19 cellular contexts compared by ENCODE assay signal in genomic region chr1:61993331-61993961, GRCh38.
DNase-seq lines count a peak whose midpoint lies in the region; ATAC-seq, FAIRE-seq and TF ChIP-seq lines count a peak whose summit lies in the region.
"Had no signal": no experiment of that assay in that cellular context is flagged by ENCODE, and none has a peak within 500 bp of the region (broad histone marks: within the 10 kb centered on the region; RNA-seq: fewer than 3 reads in every experiment).

No MANE protein-coding gene starts in this region.

- no peak overlapping the region for H3K27ac Mint-ChIP-seq in natural killer cell treated with Interleukin-12 subunit alpha and Interleukin-12 subunit beta and Interleukin-15 and Interleukin-18, amount 100 ng/mL, for 72 hours
- H3K27ac Mint-ChIP-seq in activated CD4-positive, alpha-beta T cell treated with anti-CD3 and anti-CD28 coated beads, Interleukin-2, amount 10 ng/mL, durations not matched to agents 24 days and 14 days: no peak overlapping the region
- H3K27ac Mint-ChIP-seq: activated naive CD4-positive, alpha-beta T cell treated with anti-CD3 and anti-CD28 coated beads, Interleukin-2, amount 10 ng/mL, durations not matched to agents 7 days and 5 days had no signal

- no peak overlapping the region for H2AFZ ChIP-seq in keratinocyte (ENCODE audit: control insufficient read depth, low read length)

- in situ Hi-C loops in brain microvascular endothelial cell (cut with HindIII; ENCODE audit: low pct_ligation_motif_present, low sequenced_read_pairs): no loop called here

- no peak for ATAC-seq in natural killer cell treated with Interleukin-12 subunit alpha and Interleukin-12 subunit beta and Interleukin-15 and Interleukin-18, amount 100 ng/mL, for 72 hours
- ATAC-seq in GM19463 (IDR thresholded peaks at IDR 0.05; ENCODE audit: unreplicated experiment): no peak
- ATAC-seq: A549, body of pancreas, heart left ventricle, Panc1 had no signal

- H3K27ac ChIP-seq in brain microvascular endothelial cell: no peak overlapping the region
- H3K27ac ChIP-seq in keratinocyte (ENCODE audit: control insufficient read depth, insufficient read depth, low read length): peak overlapping the region; percentile 45
- H3K27ac ChIP-seq: A549, body of pancreas, C4-2B, heart left ventricle, sigmoid colon had no signal

- no peaks in the 10 kb centered on the region for H3K9me3 Mint-ChIP-seq in natural killer cell treated with Interleukin-12 subunit alpha and Interleukin-12 subunit beta and Interleukin-15 and Interleukin-18, amount 100 ng/mL, for 72 hours
- no peaks in the 10 kb centered on the region for H3K9me3 Mint-ChIP-seq in activated CD4-positive, alpha-beta T cell treated with anti-CD3 and anti-CD28 coated beads, Interleukin-2, amount 10 ng/mL, durations not matched to agents 24 days and 14 days
- H3K9me3 Mint-ChIP-seq: activated naive CD4-positive, alpha-beta T cell treated with anti-CD3 and anti-CD28 coated beads, Interleukin-2, amount 10 ng/mL, durations not matched to agents 7 days and 5 days had no signal

- H3K27me3 Mint-ChIP-seq in natural killer cell treated with Interleukin-12 subunit alpha and Interleukin-12 subunit beta and Interleukin-15 and Interleukin-18, amount 100 ng/mL, for 72 hours: no peaks in the 10 kb centered on the region
- H3K27me3 Mint-ChIP-seq in activated CD4-positive, alpha-beta T cell treated with anti-CD3 and anti-CD28 coated beads, Interleukin-2, amount 10 ng/mL, durations not matched to agents 24 days and 14 days: no peaks in the 10 kb centered on the region
- H3K27me3 Mint-ChIP-seq: activated naive CD4-positive, alpha-beta T cell treated with anti-CD3 and anti-CD28 coated beads, Interleukin-2, amount 10 ng/mL, durations not matched to agents 7 days and 5 days had no signal

- DNase-seq in COR-L47 (lab: John Stamatoyannopoulos, UW): peak; percentile 19
- DNase-seq in NCI-H460 (ENCODE audit: extremely low read depth, low read depth): peak; percentile 7
- DNase-seq in brain microvascular endothelial cell: peak; percentile 17
- peak; percentile 94 for DNase-seq in keratinocyte (ENCODE audit: low read depth, low spot score)
- no peak for DNase-seq in natural killer cell treated with Interleukin-12 subunit alpha and Interleukin-12 subunit beta and Interleukin-15 and Interleukin-18, amount 100 ng/mL, for 72 hours (ENCODE audit: low spot score)
- no peak for DNase-seq in DMS 273 (lab: John Stamatoyannopoulos, UW; ENCODE audit: unreplicated experiment)
- DNase-seq in activated CD4-positive, alpha-beta T cell treated with anti-CD3 and anti-CD28 coated beads, Interleukin-2, amount 10 ng/mL, durations not matched to agents 24 days and 14 days: no peak
- DNase-seq: activated naive CD4-positive, alpha-beta T cell treated with anti-CD3 and anti-CD28 coated beads, Interleukin-2, amount 10 ng/mL, durations not matched to agents 7 days and 5 days; body of pancreas; heart left ventricle; MV-4-11; NCI-H2081; sigmoid colon had no signal

- FAIRE-seq in keratinocyte (lab: Jason Lieb, UNC): peak; percentile 100
- FAIRE-seq: A549, TTC549, urothelium cell line had no signal

- no peaks in the 10 kb centered on the region for H3K79me2 ChIP-seq in keratinocyte (ENCODE audit: control insufficient read depth, insufficient read depth, low read length)

- no peaks in the 10 kb centered on the region for H3K9me3 ChIP-seq in keratinocyte (ENCODE audit: control insufficient read depth, low read depth, low read length)
- H3K9me3 ChIP-seq: A549, body of pancreas, heart left ventricle, sigmoid colon had no signal

- H3K4me2 ChIP-seq in keratinocyte (ENCODE audit: control insufficient read depth, extremely low read depth, insufficient read depth, low read depth, low read length): peak overlapping the region; percentile 51
- H3K4me2 ChIP-seq: A549 had no signal

- no peak for TF ChIP-seq CTCF in brain microvascular endothelial cell (IDR thresholded peaks at IDR 0.05; ENCODE audit: low read depth, low read length, missing control alignments)
- no peak for TF ChIP-seq CTCF in keratinocyte (optimal IDR thresholded peaks at IDR 0.05 in 1 of 3, IDR thresholded peaks at IDR 0.05 in 1 of 3, conservative IDR thresholded peaks at IDR 0.05 in 1 of 3; ENCODE audit: extremely low read depth in 1 of 3, insufficient read depth in 2 of 3, low read length in 3 of 3)

- H3K9me1 ChIP-seq in keratinocyte (ENCODE audit: control insufficient read depth, extremely low read depth, insufficient read depth, low read length): no peaks in the 10 kb centered on the region

- H3K4me1 Mint-ChIP-seq in natural killer cell treated with Interleukin-12 subunit alpha and Interleukin-12 subunit beta and Interleukin-15 and Interleukin-18, amount 100 ng/mL, for 72 hours (ENCODE audit: low read depth in 2 of 2): no peaks in the 10 kb centered on the region
- H3K4me1 Mint-ChIP-seq in activated CD4-positive, alpha-beta T cell treated with anti-CD3 and anti-CD28 coated beads, Interleukin-2, amount 10 ng/mL, durations not matched to agents 24 days and 14 days: no peaks in the 10 kb centered on the region
- H3K4me1 Mint-ChIP-seq: activated naive CD4-positive, alpha-beta T cell treated with anti-CD3 and anti-CD28 coated beads, Interleukin-2, amount 10 ng/mL, durations not matched to agents 7 days and 5 days had no signal

- no peaks in the 10 kb centered on the region for H3K36me3 Mint-ChIP-seq in natural killer cell treated with Interleukin-12 subunit alpha and Interleukin-12 subunit beta and Interleukin-15 and Interleukin-18, amount 100 ng/mL, for 72 hours
- no peaks in the 10 kb centered on the region for H3K36me3 Mint-ChIP-seq in activated CD4-positive, alpha-beta T cell treated with anti-CD3 and anti-CD28 coated beads, Interleukin-2, amount 10 ng/mL, durations not matched to agents 24 days and 14 days (ENCODE audit: low read depth)
- H3K36me3 Mint-ChIP-seq: activated naive CD4-positive, alpha-beta T cell treated with anti-CD3 and anti-CD28 coated beads, Interleukin-2, amount 10 ng/mL, durations not matched to agents 7 days and 5 days had no signal

- H3K36me3 ChIP-seq in brain microvascular endothelial cell (replicated peaks) (no peaks in the 10 kb centered on the region), keratinocyte (ENCODE audit: control insufficient read depth in 2 of 2, extremely low read depth in 1 of 2, insufficient read depth in 2 of 2, low read length in 2 of 2) (peaks cover 0 to 2% of the 10 kb centered on the region in 2 experiments)
- H3K36me3 ChIP-seq: sigmoid colon had no signal

- H3K27me3 ChIP-seq in brain microvascular endothelial cell (replicated peaks) (no peaks in the 10 kb centered on the region), keratinocyte (ENCODE audit: control insufficient read depth, extremely low read depth, insufficient read depth, low read length) (no peaks in the 10 kb centered on the region)
- H3K27me3 ChIP-seq: body of pancreas, heart left ventricle, sigmoid colon had no signal

- no peak overlapping the region for H3K9ac ChIP-seq in keratinocyte (ENCODE audit: control insufficient read depth, extremely low read depth, insufficient read depth, low read length)

- no peak overlapping the region for H3K4me3 Mint-ChIP-seq in natural killer cell treated with Interleukin-12 subunit alpha and Interleukin-12 subunit beta and Interleukin-15 and Interleukin-18, amount 100 ng/mL, for 72 hours
- H3K4me3 Mint-ChIP-seq in activated CD4-positive, alpha-beta T cell treated with anti-CD3 and anti-CD28 coated beads, Interleukin-2, amount 10 ng/mL, durations not matched to agents 24 days and 14 days: no peak overlapping the region
- H3K4me3 Mint-ChIP-seq: activated naive CD4-positive, alpha-beta T cell treated with anti-CD3 and anti-CD28 coated beads, Interleukin-2, amount 10 ng/mL, durations not matched to agents 7 days and 5 days had no signal

- intact Hi-C loops in activated CD4-positive, alpha-beta T cell treated with anti-CD3 and anti-CD28 coated beads, Interleukin-2, amount 10 ng/mL, durations not matched to agents 24 days and 14 days (cut with micrococcal nuclease): no loop called here

- no peaks in the 10 kb centered on the region for H4K20me1 ChIP-seq in keratinocyte (ENCODE audit: control insufficient read depth, extremely low read depth, insufficient read depth, low read length)

- peaks cover 19% of the 10 kb centered on the region for H3K4me1 ChIP-seq in keratinocyte (ENCODE audit: control insufficient read depth, extremely low read depth, insufficient read depth, low read length)
- H3K4me1 ChIP-seq: A549, body of pancreas, sigmoid colon had no signal

- dilution Hi-C loops in keratinocyte (cut with MboI; ENCODE audit: extremely low pct_ligation_motif_present, low sequenced_read_pairs): no loop called here

- H3K4me3 ChIP-seq in brain microvascular endothelial cell (ENCODE audit: low read depth, low read length) (no peak overlapping the region), keratinocyte (ENCODE audit: control insufficient read depth in 2 of 3, extremely low read depth in 1 of 3, insufficient read depth in 2 of 3, low read depth in 1 of 3, low read length in 3 of 3) (no peak overlapping the region)
- H3K4me3 ChIP-seq: A549, body of pancreas, heart left ventricle, sigmoid colon had no signal

Comparison
In these comparisons a context has a peak if more than half of its experiments do, and no peak if none do; other contexts are left out.
1. DNase-seq: peak in COR-L47 (single experiment), NCI-H460 (single experiment), brain microvascular endothelial cell (single experiment) and keratinocyte (single experiment); none in natural killer cell treated with Interleukin-12 subunit alpha and Interleukin-12 subunit beta and Interleukin-15 and Interleukin-18, amount 100 ng/mL, for 72 hours (single experiment), DMS 273 (single experiment) and activated CD4-positive, alpha-beta T cell treated with anti-CD3 and anti-CD28 coated beads, Interleukin-2, amount 10 ng/mL, durations not matched to agents 24 days and 14 days (single experiment).